In the genomic region with DNA sequence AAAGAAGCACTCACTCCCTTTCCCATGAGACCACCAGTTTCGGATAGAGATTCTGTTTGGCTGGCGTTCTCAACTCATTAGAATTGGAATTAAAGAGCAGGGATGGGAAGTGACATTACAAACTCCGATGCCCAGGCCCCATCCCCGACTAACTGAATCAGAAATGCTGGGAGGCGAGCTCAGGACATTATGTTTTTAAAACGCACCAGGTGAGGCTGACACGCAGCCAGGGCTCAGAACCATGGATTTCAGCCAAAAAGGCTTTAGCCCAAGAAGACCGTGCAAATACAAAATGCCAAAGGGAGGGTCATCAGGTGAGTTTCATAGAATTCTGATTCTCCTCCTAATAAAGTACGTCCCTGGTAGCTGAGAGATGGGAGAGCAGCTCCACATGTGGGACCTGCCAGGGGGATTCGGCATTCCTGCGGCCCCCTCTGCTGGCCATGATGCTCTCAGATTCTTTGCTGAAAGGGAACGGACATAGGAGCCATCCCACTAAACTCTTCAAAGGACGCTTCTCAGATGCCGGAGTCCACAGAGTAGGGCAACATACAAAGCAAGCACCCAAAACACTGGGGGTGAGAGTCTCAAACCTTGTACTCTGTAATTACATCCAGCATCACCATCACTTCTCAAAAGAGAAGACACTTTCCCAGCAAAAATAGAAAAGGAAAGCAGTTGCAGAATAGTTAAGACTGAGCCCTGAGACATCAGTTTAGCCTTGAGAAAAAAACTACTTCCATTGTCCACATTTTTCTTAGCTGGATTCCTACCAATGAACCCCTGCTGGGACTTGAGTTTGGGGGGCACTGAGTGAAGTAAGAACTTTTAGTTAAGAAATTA, we compare ENCODE assay signal across 9 cellular contexts.
DNase-seq lines count a peak whose midpoint lies in the region; ATAC-seq, FAIRE-seq and TF ChIP-seq lines count a peak whose summit lies in the region.
"Had no signal": no experiment of that assay in that cellular context is flagged by ENCODE, and none has a peak within 500 bp of the region (broad histone marks: within the 10 kb centered on the region; RNA-seq: fewer than 3 reads in every experiment).

No MANE protein-coding gene starts in this region.

- POLR2A ChIA-PET in H1 (lab: Charles Lee; ENCODE audit: partially characterized antibody) = no interaction called here

- TF ChIP-seq EP300 in H1 (IDR thresholded peaks at IDR 0.05; ENCODE audit: borderline replicate concordance in 1 of 2, low read depth in 2 of 2, low read length in 2 of 2) (no peak), sigmoid colon (IDR thresholded peaks at IDR 0.05) (no peak)

- no peak overlapping the region for H3K27ac ChIP-seq in H1 (ENCODE audit: low read depth, low read length)
- H3K27ac ChIP-seq in sigmoid colon = no peak overlapping the region
- no peak overlapping the region for H3K27ac ChIP-seq in body of pancreas
- H3K27ac ChIP-seq: SK-N-MC had no signal

- peak; percentile 65 to 81 (median 66) for TF ChIP-seq CTCF in H1 (IDR thresholded peaks at IDR 0.05; ENCODE audit: control extremely low read depth in 1 of 3, insufficient read depth in 1 of 3, low read depth in 1 of 3, low read length in 3 of 3)
- peak in 1 of 4 experiments; percentile 49 for TF ChIP-seq CTCF in sigmoid colon (IDR thresholded peaks at IDR 0.05)
- TF ChIP-seq CTCF in body of pancreas (IDR thresholded peaks at IDR 0.05) = peak in 1 of 7 experiments; percentile 8

- H3K4me1 ChIP-seq in H1 (replicated peaks in 1 of 4; ENCODE audit: control insufficient read depth in 3 of 4, insufficient read depth in 4 of 4, low read length in 3 of 4) (no peaks in the 10 kb centered on the region), sigmoid colon (peaks cover 0 to 9% (median 0%) of the 10 kb centered on the region in 4 donors), body of pancreas (no peaks in the 10 kb centered on the region)

- no peak overlapping the region for H2AK5ac ChIP-seq in H1 (ENCODE audit: low read depth, low read length)

- H3K23me2 ChIP-seq in H1 (ENCODE audit: low read depth, low read length) = no peaks in the 10 kb centered on the region

- no peak for TF ChIP-seq POLR2A in H1 (IDR thresholded peaks at IDR 0.05; ENCODE audit: control extremely low read depth in 1 of 2, low read depth in 2 of 2, low read length in 2 of 2)
- TF ChIP-seq POLR2A in sigmoid colon (IDR thresholded peaks at IDR 0.05) = no peak
- TF ChIP-seq POLR2A in body of pancreas (IDR thresholded peaks at IDR 0.05) = no peak

- no peak overlapping the region for H3K56ac ChIP-seq in H1 (replicated peaks; ENCODE audit: insufficient read length, low read depth, low read length)

- H3K36me3 ChIP-seq in H1 (ENCODE audit: control insufficient read depth in 2 of 4, insufficient read depth in 4 of 4, low read length in 3 of 4) = no peaks in the 10 kb centered on the region
- H3K36me3 ChIP-seq in sigmoid colon = no peaks in the 10 kb centered on the region
- no peaks in the 10 kb centered on the region for H3K36me3 ChIP-seq in body of pancreas (replicated peaks in 1 of 2; ENCODE audit: insufficient read depth in 1 of 2, low read depth in 2 of 2)

- no peak overlapping the region for H3K4ac ChIP-seq in H1 (replicated peaks; ENCODE audit: insufficient read length, low read depth, low read length)

- intact Hi-C loops in sigmoid colon (cut with DNase I) (loop anchor here (5.0 kb wide), 1 partner anchor 509 kb away; no protein-coding TSS in a partner anchor), body of pancreas (cut with DNase I) (no loop called here)

- H3K9me3 ChIP-seq in H1 (ENCODE audit: insufficient read depth in 2 of 2, low read depth in 1 of 2, low read length in 1 of 2) (no peaks in the 10 kb centered on the region), sigmoid colon (no peaks in the 10 kb centered on the region), body of pancreas (no peaks in the 10 kb centered on the region)

- peak; percentile 36 for FAIRE-seq in H1 (lab: Jason Lieb, UNC)

- H4K8ac ChIP-seq in H1 (ENCODE audit: extremely low read depth, insufficient read depth, low read length) = no peak overlapping the region

- H3K18ac ChIP-seq in H1 (ENCODE audit: extremely low read depth, low read length) = no peak overlapping the region

- H2BK120ac ChIP-seq in H1 (replicated peaks; ENCODE audit: low read depth, low read length) = no peak overlapping the region

- H4K5ac ChIP-seq in H1 (ENCODE audit: insufficient read length, low read depth, low read length) = no peak overlapping the region

- ATAC-seq in body of pancreas = no peak
- ATAC-seq in HG03108 (IDR thresholded peaks at IDR 0.05; ENCODE audit: unreplicated experiment) = no peak

- no peak overlapping the region for H3K4me3 ChIP-seq in H1 (ENCODE audit: extremely low read depth in 1 of 4, insufficient read depth in 2 of 4, low read depth in 3 of 4, low read length in 4 of 4)
- no peak overlapping the region for H3K4me3 ChIP-seq in sigmoid colon
- H3K4me3 ChIP-seq in body of pancreas = no peak overlapping the region
- H3K4me3 ChIP-seq: SK-N-MC had no signal

- H3K79me2 ChIP-seq in H1 (ENCODE audit: control insufficient read depth in 1 of 2, insufficient read depth in 2 of 2, low read length in 2 of 2) = no peaks in the 10 kb centered on the region

- CTCF ChIA-PET in H1 (lab: Charles Lee; ENCODE audit: partially characterized antibody) = interaction anchor here (0.6 to 3.5 kb wide), 37 partner anchors 10 to 572 kb away, joined by 3 to 24 read pairs (median 4); no protein-coding TSS in a partner anchor

- peak; percentile 89 for TF ChIP-seq RAD21 in H1 (IDR thresholded peaks at IDR 0.05 in 1 of 2, conservative IDR thresholded peaks at IDR 0.05 in 1 of 2; ENCODE audit: low read depth in 2 of 2, low read length in 2 of 2)

- H3K4me2 ChIP-seq in H1 (ENCODE audit: insufficient read depth in 1 of 2, low read depth in 2 of 2, low read length in 2 of 2) = no peak overlapping the region

- H3K14ac ChIP-seq in H1 (ENCODE audit: insufficient read length) = no peak overlapping the region

- no peaks in the 10 kb centered on the region for H3K79me1 ChIP-seq in H1 (ENCODE audit: low read depth, low read length)

- H3K9ac ChIP-seq in H1 (replicated peaks in 1 of 4; ENCODE audit: extremely low read depth in 1 of 4, low read depth in 3 of 4, low read length in 3 of 4) = no peak overlapping the region

- no peak overlapping the region for H2BK15ac ChIP-seq in H1 (ENCODE audit: low read length)

- no peak overlapping the region for H2AFZ ChIP-seq in H1 (ENCODE audit: low read length)

- H3K23ac ChIP-seq in H1 (ENCODE audit: insufficient read length) = no peak overlapping the region

- no peak overlapping the region for H4K91ac ChIP-seq in H1 (replicated peaks; ENCODE audit: insufficient read length, low read length)

- H2BK20ac ChIP-seq in H1 (ENCODE audit: low read length) = no peak overlapping the region

- H4K20me1 ChIP-seq in H1 (replicated peaks in 1 of 2; ENCODE audit: control insufficient read depth in 1 of 2, insufficient read depth in 2 of 2, low read length in 2 of 2) = no peaks in the 10 kb centered on the region

- WGBS in H1 (ENCODE audit: extremely low coverage in 1 of 2, insufficient coverage in 1 of 2, insufficient read length in 1 of 2, insufficient replicate concordance in 2 of 2, low coverage in 1 of 2, low lambda C conversion rate in 2 of 2, missing lambda C conversion rate in 1 of 2), 2 experiments = 55% methylated on average over 14 of the region's 14 CpGs; no CpG with 5 or more reads in 1 of the 2 experiments
- 45 to 50% methylated on average over 14 of the region's 14 CpGs for WGBS in sigmoid colon, 2 donors
- 27 to 31% methylated on average over 10 to 14 of the region's 14 CpGs for WGBS in body of pancreas, 2 donors

- DNase-seq in NCI-H2227 (lab: John Stamatoyannopoulos, UW; ENCODE audit: unreplicated experiment) (peak; percentile 4), NCI-H2227 treated with DMSO at 0.1 percent for 48 hours (lab: John Stamatoyannopoulos, UW) (no peak), NCI-H345 treated with DMSO at 0.1 percent for 48 hours (lab: John Stamatoyannopoulos, UW; ENCODE audit: unreplicated experiment) (peak; percentile 28), H1 (ENCODE audit: low read depth in 1 of 2, low spot score in 2 of 2) (peak in 1 of 2 experiments; percentile 75), sigmoid colon (peak; percentile 73), body of pancreas (no peak), AML-193 (lab: John Stamatoyannopoulos, UW) (no peak)

- H2BK12ac ChIP-seq in H1 (ENCODE audit: low read depth, low read length) = no peak overlapping the region

- no peak overlapping the region for H2BK5ac ChIP-seq in H1 (ENCODE audit: low read depth, low read length)

- no peaks in the 10 kb centered on the region; a peak in 1 of 7 replicates for H3K27me3 ChIP-seq in H1 (replicated peaks in 1 of 4; ENCODE audit: control insufficient read depth in 3 of 4, extremely low read depth in 1 of 4, insufficient read depth in 3 of 4, low read length in 3 of 4)
- H3K27me3 ChIP-seq in sigmoid colon = peaks cover 0 to 26% (median 5%) of the 10 kb centered on the region in 3 donors
- no peaks in the 10 kb centered on the region for H3K27me3 ChIP-seq in body of pancreas

TF ChIP-seq in H1, 55 proteins besides CTCF, POLR2A, EP300 and RAD21:
- peak; percentile 63; the same call in 1 of the 2 replicates for TF ChIP-seq TEAD4 (IDR thresholded peaks at IDR 0.05; ENCODE audit: low read depth, low read length)
- TF ChIP-seq SP1 (IDR thresholded peaks at IDR 0.05; ENCODE audit: low read depth, low read length) = no peak
- no peak for TF ChIP-seq TCF12 (IDR thresholded peaks at IDR 0.05; ENCODE audit: low read depth, low read length)
- no peak for TF ChIP-seq MAFK (IDR thresholded peaks at IDR 0.05; ENCODE audit: low read depth, low read length)

Comparison
In these comparisons a context has a peak if more than half of its experiments do, and no peak if none do; other contexts are left out.
1. DNase-seq: peak in NCI-H2227 (single experiment), NCI-H345 treated with DMSO at 0.1 percent for 48 hours (single experiment) and sigmoid colon (single experiment); none in NCI-H2227 treated with DMSO at 0.1 percent for 48 hours (single experiment), body of pancreas (0 of 4) and AML-193 (0 of 2).